2 cellular contexts compared by ENCODE assay signal in genomic region chr6:136550330-136551071, GRCh38.
A peak's percentile ranks its signal among the peaks of the same experiment; 100 is the strongest.
TF ChIP-seq lines count a peak whose summit lies in the region.

TSS of gene MAP7 (minus strand) at chr6:136550422. CDS start at chr6:136550408, 14 bp downstream.

TF ChIP-seq in GM23338, 12 proteins besides CTCF, POLR2A, EP300 and RAD21 (continued from another document):
- TF ChIP-seq ETS1 (IDR thresholded peaks at IDR 0.05) (peak; percentile 64), JUNB (IDR thresholded peaks at IDR 0.05; ENCODE audit: unreplicated experiment) (peak; percentile 9), ZNF462 (CRISPR knock-in tag; IDR thresholded peaks at IDR 0.05) (no peak), POLR2AphosphoS5 (IDR thresholded peaks at IDR 0.05; ENCODE audit: low read depth) (peak; percentile 78), CREB1 (CRISPR knock-in tag; IDR thresholded peaks at IDR 0.05; ENCODE audit: low read depth) (peak; percentile 84), NANOG (IDR thresholded peaks at IDR 0.05; ENCODE audit: borderline replicate concordance) (no peak)

TF ChIP-seq in K562, 482 proteins besides CTCF, POLR2A, EP300 and RAD21 (continued from another document and continues in another):
- TF ChIP-seq MNT (conservative IDR thresholded peaks at IDR 0.05) (0 out of 4 replicates have a peak, but pooled peaks have one; percentile 46 to 65), MED1 (CRISPR knock-in tag; IDR thresholded peaks at IDR 0.05; ENCODE audit: borderline replicate concordance) (no peak), NRF1 (conservative IDR thresholded peaks at IDR 0.05 in 1 of 2, IDR thresholded peaks at IDR 0.05 in 1 of 2) (peak; percentile 8 to 28; a peak in 2 of 4 replicates), ZNF512 (tag; IDR thresholded peaks at IDR 0.05) (no peak), KAT2B (IDR thresholded peaks at IDR 0.05; ENCODE audit: low read depth, low read length) (peak; percentile 30), ZNF311 (CRISPR knock-in tag; IDR thresholded peaks at IDR 0.05) (no peak), ZNF695 (CRISPR knock-in tag; IDR thresholded peaks at IDR 0.05) (no peak), ZNF764 (CRISPR knock-in tag; IDR thresholded peaks at IDR 0.05; ENCODE audit: low read depth) (no peak), TEAD2 (tag; IDR thresholded peaks at IDR 0.05) (no peak), ZNF23 (CRISPR knock-in tag; IDR thresholded peaks at IDR 0.05) (no peak), HDAC2 (IDR thresholded peaks at IDR 0.05) (peak; percentile 21; the same call in 1 of the 2 replicates), ZBTB49 (CRISPR knock-in tag; IDR thresholded peaks at IDR 0.05; ENCODE audit: borderline replicate concordance) (no peak), ZKSCAN1 (IDR thresholded peaks at IDR 0.05; ENCODE audit: low read depth, low read length) (no peak), POLR2H (tag; IDR thresholded peaks at IDR 0.05; ENCODE audit: low read depth) (no peak), CBX2 (IDR thresholded peaks at IDR 0.05; ENCODE audit: insufficient read depth, low read length, poor library complexity, severe bottlenecking) (no peak), STAT6 (CRISPR knock-in tag; IDR thresholded peaks at IDR 0.05) (0 out of 2 replicates have a peak, but pooled peaks have one; percentile 63), MBD1 (CRISPR knock-in tag; IDR thresholded peaks at IDR 0.05) (peak; percentile 63; the same call in 1 of the 2 replicates), RREB1 (CRISPR knock-in tag; IDR thresholded peaks at IDR 0.05) (peak; percentile 99), TARDBP (IDR thresholded peaks at IDR 0.05) (peak; percentile 49; the same call in 1 of the 2 replicates), FOXP1 (CRISPR knock-in tag; IDR thresholded peaks at IDR 0.05) (peak; percentile 90; the same call in 1 of the 2 replicates), ZSCAN32 (CRISPR knock-in tag; IDR thresholded peaks at IDR 0.05) (no peak), EZH2 (IDR thresholded peaks at IDR 0.05; ENCODE audit: borderline replicate concordance, low read depth, low read length) (no peak), HMG20A (CRISPR knock-in tag; conservative IDR thresholded peaks at IDR 0.05) (no peak), CBX5 (IDR thresholded peaks at IDR 0.05; ENCODE audit: borderline replicate concordance, low read depth) (no peak), ZKSCAN8 (CRISPR knock-in tag; IDR thresholded peaks at IDR 0.05) (no peak), NR4A1 (CRISPR knock-in tag; IDR thresholded peaks at IDR 0.05) (no peak), NR4A1 (tag; IDR thresholded peaks at IDR 0.05) (peak; percentile 72; the same call in 1 of the 2 replicates), ARID3A (IDR thresholded peaks at IDR 0.05; ENCODE audit: borderline replicate concordance, low read depth, low read length) (no peak), ZNF584 (CRISPR knock-in tag; IDR thresholded peaks at IDR 0.05; ENCODE audit: low read depth) (no peak), ZMIZ1 (IDR thresholded peaks at IDR 0.05; ENCODE audit: low read depth in 2 of 2, low read length in 2 of 2) (peak in 1 of 2 experiments; percentile 36; a peak in 1 of 4 replicates), FOXM1 (IDR thresholded peaks at IDR 0.05; ENCODE audit: low read depth) (no peak), FOXM1 (CRISPR knock-in tag; IDR thresholded peaks at IDR 0.05; ENCODE audit: low read depth) (peak; percentile 89; the same call in 1 of the 2 replicates), RCOR1 (IDR thresholded peaks at IDR 0.05; ENCODE audit: borderline replicate concordance in 1 of 2, low read depth in 2 of 2, low read length in 2 of 2) (peak in 1 of 2 experiments; percentile 87; a peak in 3 of 4 replicates), XRCC4 (IDR thresholded peaks at IDR 0.05; ENCODE audit: extremely low read depth, insufficient read depth, insufficient read length) (no peak)
